11 cellular contexts compared by ENCODE assay signal in the genomic region with DNA sequence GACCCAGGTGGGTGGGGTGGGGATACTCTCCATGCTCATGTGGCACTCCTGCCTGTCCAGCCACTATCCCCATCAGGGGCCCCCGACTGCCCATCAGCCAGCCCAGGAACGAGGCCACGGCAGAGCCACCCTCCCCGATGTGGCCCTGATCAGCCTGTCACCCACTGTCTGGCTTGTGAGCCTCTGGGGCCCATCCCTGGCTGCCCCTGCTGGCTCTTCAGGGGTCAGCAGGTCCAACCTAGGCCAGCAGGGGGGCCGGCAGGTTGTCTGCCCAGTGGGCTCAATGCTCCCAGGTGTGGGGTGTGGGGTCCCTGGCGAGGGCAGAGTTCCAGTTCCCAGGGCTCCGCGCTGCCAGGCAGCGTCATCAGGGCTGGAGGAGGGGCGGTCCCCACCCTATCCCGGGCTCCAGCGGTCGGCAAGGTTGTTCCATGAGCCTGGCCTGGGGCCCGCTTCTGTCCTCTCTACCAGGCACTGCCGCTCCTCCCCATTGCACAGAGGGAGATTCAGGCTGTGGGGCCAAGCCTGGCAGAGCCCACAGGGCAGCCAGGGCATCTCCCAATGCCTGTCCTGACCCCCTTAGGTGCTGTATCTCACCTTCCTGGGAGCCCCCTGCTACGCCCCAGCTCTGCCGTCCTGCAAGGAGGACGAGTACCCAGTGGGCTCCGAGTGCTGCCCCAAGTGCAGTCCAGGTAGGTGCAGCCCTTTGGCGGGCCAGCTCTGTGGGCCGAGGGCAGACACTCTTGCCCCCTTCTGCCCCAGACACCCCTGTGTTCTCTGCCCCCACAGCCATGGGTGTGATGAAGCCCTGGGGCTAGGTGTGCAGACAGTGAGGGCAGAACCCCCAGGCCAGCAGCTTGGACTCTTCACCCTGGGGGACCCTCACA. TPM values are rescaled to one million over a fixed set of nuclear protein-coding genes. Genes with fewer than 3 reads are reported as not detected.
A peak's percentile ranks its signal among the peaks of the same experiment; 100 is the strongest.
DNase-seq lines count a peak whose midpoint lies in the region; ATAC-seq, FAIRE-seq and TF ChIP-seq lines count a peak whose summit lies in the region.
"Had no signal": no experiment of that assay in that cellular context is flagged by ENCODE, and none has a peak within 500 bp of the region (broad histone marks: within the 10 kb centered on the region; RNA-seq: fewer than 3 reads in every experiment).

No MANE protein-coding gene starts in this region.

- WGBS in HepG2 (ENCODE audit: low lambda C conversion rate): 62% methylated on average over 6 of the region's 21 CpGs
- 8% methylated on average over 2 of the region's 21 CpGs for WGBS in suprapubic skin

- intact Hi-C loops in HepG2 (cut with micrococcal nuclease; ENCODE audit: unreplicated experiment): loop anchor here (5.0 kb wide), 1 partner anchor 75 kb away; a partner anchor contains a TSS

- H3K4me1 ChIP-seq in HepG2 (ENCODE audit: insufficient read depth, low read length): peaks cover 28% of the 10 kb centered on the region
- peaks cover 43% of the 10 kb centered on the region for H3K4me1 ChIP-seq in suprapubic skin

- H3K9me3 ChIP-seq in HepG2 (ENCODE audit: low read length): no peaks in the 10 kb centered on the region
- H3K9me3 ChIP-seq in suprapubic skin: no peaks in the 10 kb centered on the region

- no peaks in the 10 kb centered on the region for H3K27me3 Mint-ChIP-seq in activated CD4-positive, alpha-beta T cell treated with anti-CD3 and anti-CD28 coated beads, Interleukin-2, amount 10 ng/mL, durations not matched to agents 7 days and 5 days
- H3K27me3 Mint-ChIP-seq in activated naive CD8-positive, alpha-beta T cell treated with anti-CD3 and anti-CD28 coated beads for 36 hours: no peaks in the 10 kb centered on the region

- H3K4me1 Mint-ChIP-seq in activated CD4-positive, alpha-beta T cell treated with anti-CD3 and anti-CD28 coated beads, Interleukin-2, amount 10 ng/mL, durations not matched to agents 7 days and 5 days: peaks cover 44% of the 10 kb centered on the region
- H3K4me1 Mint-ChIP-seq in activated naive CD8-positive, alpha-beta T cell treated with anti-CD3 and anti-CD28 coated beads for 36 hours: peaks cover 22% of the 10 kb centered on the region

- peak; percentile 48; the same call in 1 of the 2 replicates for TF ChIP-seq CTCF in HepG2 (CRISPR knock-in tag; IDR thresholded peaks at IDR 0.05)
- peak in 1 of 2 donors; percentile 8 for TF ChIP-seq CTCF in suprapubic skin (IDR thresholded peaks at IDR 0.05)

- no peaks in the 10 kb centered on the region for H3K9me3 Mint-ChIP-seq in activated CD4-positive, alpha-beta T cell treated with anti-CD3 and anti-CD28 coated beads, Interleukin-2, amount 10 ng/mL, durations not matched to agents 7 days and 5 days
- no peaks in the 10 kb centered on the region for H3K9me3 Mint-ChIP-seq in activated naive CD8-positive, alpha-beta T cell treated with anti-CD3 and anti-CD28 coated beads for 36 hours

- H3K27ac ChIP-seq in HepG2 (ENCODE audit: extremely low read length, insufficient read depth, low read length): peak overlapping the region; percentile 66
- peak overlapping the region; percentile 94 for H3K27ac ChIP-seq in suprapubic skin

- H3K4me3 ChIP-seq in HepG2 (replicated peaks in 1 of 3; ENCODE audit: insufficient read depth in 1 of 3, low read depth in 2 of 3, low read length in 3 of 3): peak overlapping the region; percentile 71 to 89 (median 76)
- H3K4me3 ChIP-seq in suprapubic skin: peak overlapping the region; percentile 58

- ATAC-seq in HepG2: peak; percentile 69
- ATAC-seq in HG03159 (IDR thresholded peaks at IDR 0.05; ENCODE audit: unreplicated experiment): no peak

- CTCF ChIA-PET in activated CD4-positive, alpha-beta T cell treated with anti-CD3 and anti-CD28 coated beads, Interleukin-2, amount 10 ng/mL, durations not matched to agents 7 days and 5 days (lab: Charles Lee): interaction anchor here (1.1 to 1.2 kb wide), 2 partner anchors 27 to 30 kb away, joined by 3 read pairs; no protein-coding TSS in a partner anchor
- CTCF ChIA-PET in HepG2 (lab: Yijun Ruan, JAX; ENCODE audit: low intra/inter-chr PET ratio, low total read pairs): interaction anchor here (1.1 kb wide), 1 partner anchor 21 kb away, joined by 3 read pairs; no protein-coding TSS in a partner anchor

- H3K27me3 ChIP-seq in HepG2 (ENCODE audit: control insufficient read depth in 1 of 2, insufficient read depth in 2 of 2, low read length in 2 of 2) (no peaks in the 10 kb centered on the region; a peak in 1 of 5 replicates), suprapubic skin (no peaks in the 10 kb centered on the region)

- peak overlapping the region; percentile 85 for H3K4me2 ChIP-seq in HepG2 (ENCODE audit: low read depth, low read length)

- no peak for TF ChIP-seq RAD21 in HepG2 (CRISPR knock-in tag; IDR thresholded peaks at IDR 0.05)

- peak overlapping the region; percentile 50; the same call in 1 of the 2 replicates for H3K9ac ChIP-seq in HepG2 (ENCODE audit: insufficient read depth, low read depth, low read length)

- TF ChIP-seq EP300 in HepG2 (IDR thresholded peaks at IDR 0.05; ENCODE audit: low read depth in 2 of 2, low read length in 2 of 2): no peak
- TF ChIP-seq EP300 in HepG2 (CRISPR knock-in tag; IDR thresholded peaks at IDR 0.05; ENCODE audit: borderline replicate concordance): no peak
- TF ChIP-seq EP300 in suprapubic skin (IDR thresholded peaks at IDR 0.05): no peak

- POLR2A ChIA-PET in activated CD4-positive, alpha-beta T cell treated with anti-CD3 and anti-CD28 coated beads, Interleukin-2, amount 10 ng/mL, durations not matched to agents 7 days and 5 days (lab: Charles Lee): interaction anchor here (1.5 kb wide), 1 partner anchor 29 kb away, joined by 8 read pairs; a partner anchor contains a TSS
- POLR2A ChIA-PET in HepG2 (lab: Yijun Ruan, JAX): interaction anchor here (1.1 to 2.1 kb wide), 5 partner anchors 8 to 31 kb away, joined by 3 to 16 read pairs (median 5); a partner anchor contains a TSS

- peak overlapping the region; percentile 100 for H3K27ac Mint-ChIP-seq in activated CD4-positive, alpha-beta T cell treated with anti-CD3 and anti-CD28 coated beads, Interleukin-2, amount 10 ng/mL, durations not matched to agents 7 days and 5 days
- H3K27ac Mint-ChIP-seq in activated naive CD8-positive, alpha-beta T cell treated with anti-CD3 and anti-CD28 coated beads for 36 hours: peak overlapping the region; percentile 99

- no peak overlapping the region for H2AFZ ChIP-seq in HepG2 (ENCODE audit: low read length)

- FAIRE-seq in HepG2 (lab: Jason Lieb, UNC): no peak
- FAIRE-seq: frontal cortex had no signal

- 0 out of 2 replicates have a peak, but pooled peaks cover 4% of the 10 kb centered on the region for H4K20me1 ChIP-seq in HepG2 (ENCODE audit: insufficient read depth, low read length)

- in situ Hi-C loops in HepG2 (cut with HindIII; ENCODE audit: extremely low pct_ligation_motif_present, low pct_unique_long_range_greater_than_20kb): no loop called here

- H3K79me2 ChIP-seq in HepG2 (ENCODE audit: insufficient read depth, low read length): no peaks in the 10 kb centered on the region

- H3K36me3 ChIP-seq in HepG2 (replicated peaks in 1 of 2; ENCODE audit: control insufficient read depth in 1 of 2, insufficient read depth in 2 of 2, low read length in 2 of 2) (no peaks in the 10 kb centered on the region; a peak in 1 of 5 replicates), suprapubic skin (peaks cover 39% of the 10 kb centered on the region)

- BruUV-seq in HepG2 (replicated peaks; lab: Mats Ljungman, UMichigan): no TSS peak

- peak overlapping the region; percentile 100 for H3K4me3 Mint-ChIP-seq in activated CD4-positive, alpha-beta T cell treated with anti-CD3 and anti-CD28 coated beads, Interleukin-2, amount 10 ng/mL, durations not matched to agents 7 days and 5 days
- peak overlapping the region; percentile 96 for H3K4me3 Mint-ChIP-seq in activated naive CD8-positive, alpha-beta T cell treated with anti-CD3 and anti-CD28 coated beads for 36 hours

- DNase-seq in activated CD4-positive, alpha-beta T cell treated with anti-CD3 and anti-CD28 coated beads, Interleukin-2, amount 10 ng/mL, durations not matched to agents 7 days and 5 days: no peak
- DNase-seq in activated CD4-positive, alpha-beta T cell treated with anti-CD3 and anti-CD28 coated beads, Interleukin-2, amount 50 U/mL, for 4 hours: no peak
- DNase-seq in activated naive CD8-positive, alpha-beta T cell treated with anti-CD3 and anti-CD28 coated beads for 36 hours: no peak
- DNase-seq in HepG2 (ENCODE audit: low spot score) (no peak), suprapubic skin (ENCODE audit: low spot score in 2 of 2) (no peak), foreskin melanocyte (no peak), AG08395 (ENCODE audit: low spot score) (no peak)
- DNase-seq: NCI-H2107 had no signal

- TF ChIP-seq POLR2A in HepG2 (IDR thresholded peaks at IDR 0.05; ENCODE audit: insufficient read depth in 1 of 2, low read depth in 2 of 2, low read length in 2 of 2): no peak
- TF ChIP-seq POLR2A in suprapubic skin (IDR thresholded peaks at IDR 0.05): no peak

- peaks cover 21% of the 10 kb centered on the region for H3K36me3 Mint-ChIP-seq in activated CD4-positive, alpha-beta T cell treated with anti-CD3 and anti-CD28 coated beads, Interleukin-2, amount 10 ng/mL, durations not matched to agents 7 days and 5 days (ENCODE audit: low read depth)
- H3K36me3 Mint-ChIP-seq in activated naive CD8-positive, alpha-beta T cell treated with anti-CD3 and anti-CD28 coated beads for 36 hours: peaks cover 10% of the 10 kb centered on the region

RNA-seq across cellular contexts. Expression of a gene that starts 1.2 kb away (rescaled TPM):
- 100 to 1,000 TPM; 182 to 192 TPM for total RNA-seq in activated CD4-positive, alpha-beta T cell treated with anti-CD3 and anti-CD28 coated beads, Interleukin-2, amount 10 ng/mL, durations not matched to agents 7 days and 5 days
- total RNA-seq in activated naive CD8-positive, alpha-beta T cell treated with anti-CD3 and anti-CD28 coated beads for 36 hours: 100 to 1,000 TPM in 1 of 2 experiments, 10 to 100 TPM in 1; 99.6 to 104 TPM
- 6.2 and 11.9 TPM in 2 replicates for total RNA-seq in HepG2 (2016; rRNA removed; fragmentation: Illumina TruSeq; extraction: Trizol)
- 7.1 and 8.0 TPM in 2 replicates for total RNA-seq in HepG2 (2016; cell fraction: cytosol; rRNA removed; fragmentation: Illumina TruSeq; extraction: Trizol; ENCODE audit: low read depth)
- total RNA-seq in HepG2 (2016; cell fraction: insoluble cytoplasmic fraction; rRNA removed; fragmentation: Illumina TruSeq; extraction: Trizol): 5.5 and 13.2 TPM in 2 replicates
- 10.5 and 12.4 TPM in 2 replicates for total RNA-seq in HepG2 (2016; cell fraction: membrane; rRNA removed; fragmentation: Illumina TruSeq; extraction: Trizol)
- 11.2 and 11.3 TPM in 2 replicates for total RNA-seq in HepG2 (2016; cell fraction: nucleus; rRNA removed; fragmentation: Illumina TruSeq; extraction: Trizol)
- polyA plus RNA-seq in HepG2 (2011; rRNA removed): 49.9 and 70.7 TPM in 2 replicates
- polyA plus RNA-seq in HepG2 (2011; cell fraction: cytosol; rRNA removed): 24.2 and 35.1 TPM in 2 replicates
- polyA plus RNA-seq in HepG2 (2011; cell fraction: nucleus; rRNA removed): 534 and 601 TPM in 2 replicates
- 20.3 and 22.1 TPM in 2 replicates for polyA plus RNA-seq in HepG2 (2012)
- polyA plus RNA-seq in HepG2 (2016; cell fraction: cytosol; fragmentation: Illumina TruSeq; extraction: Trizol; ENCODE audit: low read depth): 6.2 and 6.4 TPM in 2 replicates
- polyA plus RNA-seq in HepG2 (2016; cell fraction: insoluble cytoplasmic fraction; fragmentation: Illumina TruSeq; extraction: Trizol; ENCODE audit: low read depth): 5.6 and 7.2 TPM in 2 replicates
- 9.0 and 10.4 TPM in 2 replicates for polyA plus RNA-seq in HepG2 (2016; cell fraction: membrane; fragmentation: Illumina TruSeq; extraction: Trizol; ENCODE audit: low read depth)
- 35.7 and 39.2 TPM in 2 replicates for polyA plus RNA-seq in HepG2 (2016; cell fraction: nucleus; fragmentation: Illumina TruSeq; extraction: Trizol; ENCODE audit: insufficient read depth, low read depth)
- 0.61 and 40.6 TPM in 2 replicates for polyA minus RNA-seq in HepG2 (2011; rRNA and poly(A)+ RNA removed; ENCODE audit: low replicate concordance)
- polyA minus RNA-seq in HepG2 (2011; cell fraction: cytosol; rRNA and poly(A)+ RNA removed): 12.6 and 13.8 TPM in 2 replicates
- polyA minus RNA-seq in HepG2 (2011; cell fraction: nucleus; rRNA and poly(A)+ RNA removed): 32.2 and 34.3 TPM in 2 replicates
- 100 to 1,000 TPM in 1 of 4 donors, 10 to 100 TPM in 3; 33.3 to 111 (median 60.9) TPM for total RNA-seq in suprapubic skin

RNA-seq across cellular contexts. Expression of a gene that starts 27.3 kb away (rescaled TPM):
- not detected for total RNA-seq in activated CD4-positive, alpha-beta T cell treated with anti-CD3 and anti-CD28 coated beads, Interleukin-2, amount 10 ng/mL, durations not matched to agents 7 days and 5 days
- under 1 TPM in 1 of 2 experiments, not detected in 1; 0.28 TPM for total RNA-seq in activated naive CD8-positive, alpha-beta T cell treated with anti-CD3 and anti-CD28 coated beads for 36 hours
- not detected in 2 replicates for total RNA-seq in HepG2 (2016; rRNA removed; fragmentation: Illumina TruSeq; extraction: Trizol)
- not detected in 2 replicates for total RNA-seq in HepG2 (2016; cell fraction: cytosol; rRNA removed; fragmentation: Illumina TruSeq; extraction: Trizol; ENCODE audit: low read depth)
- not detected in 2 replicates for total RNA-seq in HepG2 (2016; cell fraction: insoluble cytoplasmic fraction; rRNA removed; fragmentation: Illumina TruSeq; extraction: Trizol)
- not detected in 2 replicates for total RNA-seq in HepG2 (2016; cell fraction: membrane; rRNA removed; fragmentation: Illumina TruSeq; extraction: Trizol)
- total RNA-seq in HepG2 (2016; cell fraction: nucleus; rRNA removed; fragmentation: Illumina TruSeq; extraction: Trizol): not detected in 2 replicates
- 0.05 TPM in 1 of 2 replicates, not detected in the other for polyA plus RNA-seq in HepG2 (2011; rRNA removed)
- polyA plus RNA-seq in HepG2 (2011; cell fraction: cytosol; rRNA removed): not detected in 2 replicates
- polyA plus RNA-seq in HepG2 (2011; cell fraction: nucleus; rRNA removed): not detected in 2 replicates
- not detected in 2 replicates for polyA plus RNA-seq in HepG2 (2012)
- not detected in 2 replicates for polyA plus RNA-seq in HepG2 (2016; cell fraction: cytosol; fragmentation: Illumina TruSeq; extraction: Trizol; ENCODE audit: low read depth)
- polyA plus RNA-seq in HepG2 (2016; cell fraction: insoluble cytoplasmic fraction; fragmentation: Illumina TruSeq; extraction: Trizol; ENCODE audit: low read depth): not detected in 2 replicates
- polyA plus RNA-seq in HepG2 (2016; cell fraction: membrane; fragmentation: Illumina TruSeq; extraction: Trizol; ENCODE audit: low read depth): not detected in 2 replicates
- polyA plus RNA-seq in HepG2 (2016; cell fraction: nucleus; fragmentation: Illumina TruSeq; extraction: Trizol; ENCODE audit: insufficient read depth, low read depth): not detected in 2 replicates
- not detected in 2 replicates for polyA minus RNA-seq in HepG2 (2011; rRNA and poly(A)+ RNA removed; ENCODE audit: low replicate concordance)
- polyA minus RNA-seq in HepG2 (2011; cell fraction: cytosol; rRNA and poly(A)+ RNA removed): not detected in 2 replicates
- not detected in 2 replicates for polyA minus RNA-seq in HepG2 (2011; cell fraction: nucleus; rRNA and poly(A)+ RNA removed)
- total RNA-seq in suprapubic skin: 10 to 100 TPM in 1 of 4 donors, 1 to 10 TPM in 3; 2.6 to 12.0 (median 5.9) TPM
- total RNA-seq: H4 had no signal

RNA-seq across cellular contexts. Expression of a gene that starts 29.2 kb away (rescaled TPM):
- total RNA-seq in activated CD4-positive, alpha-beta T cell treated with anti-CD3 and anti-CD28 coated beads, Interleukin-2, amount 10 ng/mL, durations not matched to agents 7 days and 5 days: 10 to 100 TPM; 25.2 to 33.3 TPM
- total RNA-seq in activated naive CD8-positive, alpha-beta T cell treated with anti-CD3 and anti-CD28 coated beads for 36 hours: 10 to 100 TPM; 42.2 to 43.2 TPM
- 14.1 and 16.8 TPM in 2 replicates for total RNA-seq in HepG2 (2016; rRNA removed; fragmentation: Illumina TruSeq; extraction: Trizol)
- 3.3 and 4.6 TPM in 2 replicates for total RNA-seq in HepG2 (2016; cell fraction: cytosol; rRNA removed; fragmentation: Illumina TruSeq; extraction: Trizol; ENCODE audit: low read depth)
- total RNA-seq in HepG2 (2016; cell fraction: insoluble cytoplasmic fraction; rRNA removed; fragmentation: Illumina TruSeq; extraction: Trizol): 14.4 and 15.6 TPM in 2 replicates
- 9.8 and 9.9 TPM in 2 replicates for total RNA-seq in HepG2 (2016; cell fraction: membrane; rRNA removed; fragmentation: Illumina TruSeq; extraction: Trizol)
- total RNA-seq in HepG2 (2016; cell fraction: nucleus; rRNA removed; fragmentation: Illumina TruSeq; extraction: Trizol): 8.9 and 10.7 TPM in 2 replicates
- polyA plus RNA-seq in HepG2 (2011; rRNA removed): 22.1 and 29.5 TPM in 2 replicates
- 24.7 and 29.1 TPM in 2 replicates for polyA plus RNA-seq in HepG2 (2011; cell fraction: cytosol; rRNA removed)
- polyA plus RNA-seq in HepG2 (2011; cell fraction: nucleus; rRNA removed): 72.9 and 75.2 TPM in 2 replicates
- 22.4 and 26.9 TPM in 2 replicates for polyA plus RNA-seq in HepG2 (2012)
- polyA plus RNA-seq in HepG2 (2016; cell fraction: cytosol; fragmentation: Illumina TruSeq; extraction: Trizol; ENCODE audit: low read depth): 4.6 and 4.8 TPM in 2 replicates
- 20.7 and 24.0 TPM in 2 replicates for polyA plus RNA-seq in HepG2 (2016; cell fraction: insoluble cytoplasmic fraction; fragmentation: Illumina TruSeq; extraction: Trizol; ENCODE audit: low read depth)
- 11.7 and 12.0 TPM in 2 replicates for polyA plus RNA-seq in HepG2 (2016; cell fraction: membrane; fragmentation: Illumina TruSeq; extraction: Trizol; ENCODE audit: low read depth)
- 24.3 and 25.8 TPM in 2 replicates for polyA plus RNA-seq in HepG2 (2016; cell fraction: nucleus; fragmentation: Illumina TruSeq; extraction: Trizol; ENCODE audit: insufficient read depth, low read depth)
- polyA minus RNA-seq in HepG2 (2011; rRNA and poly(A)+ RNA removed; ENCODE audit: low replicate concordance): 3.8 and 32.9 TPM in 2 replicates
- polyA minus RNA-seq in HepG2 (2011; cell fraction: cytosol; rRNA and poly(A)+ RNA removed): 16.2 and 16.4 TPM in 2 replicates
- 5.8 and 7.5 TPM in 2 replicates for polyA minus RNA-seq in HepG2 (2011; cell fraction: nucleus; rRNA and poly(A)+ RNA removed)
- 10 to 100 TPM in 2 of 4 donors, 1 to 10 TPM in 2; 9.7 to 16.3 (median 10.7) TPM for total RNA-seq in suprapubic skin

RNA-seq across cellular contexts. Expression of a gene that starts 31.0 kb away (rescaled TPM):
- 10 to 100 TPM; 66.6 to 76.6 TPM for total RNA-seq in activated CD4-positive, alpha-beta T cell treated with anti-CD3 and anti-CD28 coated beads, Interleukin-2, amount 10 ng/mL, durations not matched to agents 7 days and 5 days
- 10 to 100 TPM; 29.8 to 34.3 TPM for total RNA-seq in activated naive CD8-positive, alpha-beta T cell treated with anti-CD3 and anti-CD28 coated beads for 36 hours
- total RNA-seq in HepG2 (2016; rRNA removed; fragmentation: Illumina TruSeq; extraction: Trizol): 9.2 and 19.3 TPM in 2 replicates
- 15.2 and 19.7 TPM in 2 replicates for total RNA-seq in HepG2 (2016; cell fraction: cytosol; rRNA removed; fragmentation: Illumina TruSeq; extraction: Trizol; ENCODE audit: low read depth)
- total RNA-seq in HepG2 (2016; cell fraction: insoluble cytoplasmic fraction; rRNA removed; fragmentation: Illumina TruSeq; extraction: Trizol): 9.5 and 17.6 TPM in 2 replicates
- total RNA-seq in HepG2 (2016; cell fraction: membrane; rRNA removed; fragmentation: Illumina TruSeq; extraction: Trizol): 5.3 and 5.7 TPM in 2 replicates
- 19.2 TPM in 2 replicates for total RNA-seq in HepG2 (2016; cell fraction: nucleus; rRNA removed; fragmentation: Illumina TruSeq; extraction: Trizol)
- polyA plus RNA-seq in HepG2 (2011; rRNA removed): 17.2 and 17.4 TPM in 2 replicates
- 7.9 and 10.5 TPM in 2 replicates for polyA plus RNA-seq in HepG2 (2011; cell fraction: cytosol; rRNA removed)
- polyA plus RNA-seq in HepG2 (2011; cell fraction: nucleus; rRNA removed): 84.3 and 91.7 TPM in 2 replicates
- 11.1 and 12.3 TPM in 2 replicates for polyA plus RNA-seq in HepG2 (2012)
- 0.83 and 1.3 TPM in 2 replicates for polyA plus RNA-seq in HepG2 (2016; cell fraction: cytosol; fragmentation: Illumina TruSeq; extraction: Trizol; ENCODE audit: low read depth)
- 6.9 and 9.3 TPM in 2 replicates for polyA plus RNA-seq in HepG2 (2016; cell fraction: insoluble cytoplasmic fraction; fragmentation: Illumina TruSeq; extraction: Trizol; ENCODE audit: low read depth)
- polyA plus RNA-seq in HepG2 (2016; cell fraction: membrane; fragmentation: Illumina TruSeq; extraction: Trizol; ENCODE audit: low read depth): 1.5 and 2.2 TPM in 2 replicates
- polyA plus RNA-seq in HepG2 (2016; cell fraction: nucleus; fragmentation: Illumina TruSeq; extraction: Trizol; ENCODE audit: insufficient read depth, low read depth): 33.9 and 43.9 TPM in 2 replicates
- polyA minus RNA-seq in HepG2 (2011; rRNA and poly(A)+ RNA removed; ENCODE audit: low replicate concordance): 27.8 and 43.6 TPM in 2 replicates
- 14.8 and 18.2 TPM in 2 replicates for polyA minus RNA-seq in HepG2 (2011; cell fraction: cytosol; rRNA and poly(A)+ RNA removed)
- 56.7 and 65.1 TPM in 2 replicates for polyA minus RNA-seq in HepG2 (2011; cell fraction: nucleus; rRNA and poly(A)+ RNA removed)
- total RNA-seq in suprapubic skin: 10 to 100 TPM; 17.7 to 36.0 (median 29.7) TPM
